In genomic region chr1:201568258-201568657, GRCh38 we compare ENCODE assay signal across 17 cellular contexts.
"Had no signal": no experiment of that assay in that cellular context is flagged by ENCODE, and none has a peak within 500 bp of the region (broad histone marks: within the 10 kb centered on the region; RNA-seq: fewer than 3 reads in every experiment).

No MANE protein-coding gene starts in this region.

- H3K36me3 Mint-ChIP-seq: immature natural killer cell; naive thymus-derived CD8-positive, alpha-beta T cell had no signal

- H3K27ac ChIP-seq: left lung, tibial artery, upper lobe of right lung had no signal

- H3K4me3 Mint-ChIP-seq: dendritic cell treated with granulocyte-macrophage colony-stimulating factor and Interleukin-4, amounts not matched to agents 40 ng/mL and 50 ng/mL, for 4 days; effector memory CD8-positive, alpha-beta T cell; immature natural killer cell; naive thymus-derived CD8-positive, alpha-beta T cell had no signal

- H3K27ac Mint-ChIP-seq: dendritic cell treated with granulocyte-macrophage colony-stimulating factor and Interleukin-4, amounts not matched to agents 40 ng/mL and 50 ng/mL, for 4 days; effector memory CD8-positive, alpha-beta T cell; immature natural killer cell had no signal

- H3K27me3 Mint-ChIP-seq: naive thymus-derived CD8-positive, alpha-beta T cell had no signal

- H3K9me3 ChIP-seq: esophagus squamous epithelium, left lung, mucosa of descending colon, tibial artery, upper lobe of right lung had no signal

- H3K4me3 ChIP-seq: esophagus squamous epithelium, left lung, lung, mucosa of descending colon, skin epidermis, tibial artery, upper lobe of right lung had no signal

- H3K9me3 Mint-ChIP-seq: dendritic cell treated with granulocyte-macrophage colony-stimulating factor and Interleukin-4, amounts not matched to agents 40 ng/mL and 50 ng/mL, for 4 days; effector memory CD8-positive, alpha-beta T cell; immature natural killer cell; naive thymus-derived CD8-positive, alpha-beta T cell had no signal

- ATAC-seq: effector memory CD8-positive, alpha-beta T cell; left lung; naive thymus-derived CD8-positive, alpha-beta T cell; sciatic nerve; upper lobe of right lung had no signal

- FAIRE-seq: keratinocyte had no signal

- H3K27me3 ChIP-seq: esophagus squamous epithelium, left lung, tibial artery, upper lobe of right lung had no signal

- DNase-seq: central memory CD4-positive, alpha-beta T cell; effector memory CD8-positive, alpha-beta T cell; esophagus squamous epithelium; foreskin fibroblast; immature natural killer cell; left lung; mucosa of descending colon; naive thymus-derived CD8-positive, alpha-beta T cell; stimulated activated CD4-positive, alpha-beta T cell treated with anti-CD3 and anti-CD28 coated beads, Interleukin-2, amount 100 ng/mL, for 48 hours; stimulated activated naive CD4-positive, alpha-beta T cell treated with Interleukin-2 at 50 U/mL for 16 hours; tibial artery; upper lobe of right lung had no signal

- H3K36me3 ChIP-seq: esophagus squamous epithelium, left lung, tibial artery, upper lobe of right lung had no signal
